In the genomic region with DNA sequence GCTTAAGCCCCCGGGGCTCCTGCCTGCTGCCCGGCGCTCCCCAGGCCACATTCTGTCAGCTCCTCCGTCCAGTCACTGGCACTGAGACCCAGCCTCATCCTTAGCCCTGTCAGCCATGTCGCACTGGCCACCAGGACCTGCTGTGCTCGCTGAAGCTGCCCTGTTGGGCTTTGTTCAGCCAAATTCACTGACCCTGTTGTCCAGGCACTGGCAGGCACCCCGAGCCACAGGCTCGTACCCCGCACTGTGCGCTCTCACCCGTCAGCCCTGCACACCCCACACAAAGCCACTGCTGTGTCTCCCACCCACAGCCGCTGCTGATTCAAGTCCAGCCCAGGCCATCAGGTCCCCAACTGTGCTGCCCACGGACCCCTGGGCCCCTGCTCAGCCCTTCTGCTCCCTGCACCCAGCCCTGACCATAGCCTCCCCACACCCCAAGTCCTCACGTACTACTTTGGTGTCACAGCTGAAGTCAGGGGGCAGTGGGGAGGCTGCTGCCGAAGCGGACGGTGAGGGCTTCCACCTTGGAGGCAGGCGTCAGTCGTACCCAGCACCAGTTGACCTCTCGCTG, we compare ENCODE assay signal across 16 cellular contexts.
A peak's percentile ranks its signal among the peaks of the same experiment; 100 is the strongest.
DNase-seq lines count a peak whose midpoint lies in the region; ATAC-seq, FAIRE-seq and TF ChIP-seq lines count a peak whose summit lies in the region.
"Had no signal": no experiment of that assay in that cellular context is flagged by ENCODE, and none has a peak within 500 bp of the region (broad histone marks: within the 10 kb centered on the region; RNA-seq: fewer than 3 reads in every experiment).

No MANE protein-coding gene starts in this region.

- H3K27ac ChIP-seq in RWPE1 (peak overlapping the region; percentile 93), H1 (ENCODE audit: low read depth, low read length) (peak overlapping the region; percentile 15; the same call in 1 of the 2 replicates)

- WGBS in H1 (ENCODE audit: extremely low coverage in 1 of 2, insufficient coverage in 1 of 2, insufficient read length in 1 of 2, insufficient replicate concordance in 2 of 2, low coverage in 1 of 2, low lambda C conversion rate in 2 of 2, missing lambda C conversion rate in 1 of 2), 2 experiments, result 90% methylated on average over 20 of the region's 20 CpGs; no CpG with 5 or more reads in 1 of the 2 experiments

- H3K27ac Mint-ChIP-seq in activated CD8-positive, alpha-beta memory T cell treated with anti-CD3 and anti-CD28 coated beads, Interleukin-2, amount 10 ng/mL, durations not matched to agents 7 days and 5 days, result peak overlapping the region; percentile 99

- H2AFZ ChIP-seq in H1 (ENCODE audit: low read length), result no peak overlapping the region

- H3K79me1 ChIP-seq in H1 (ENCODE audit: low read depth, low read length), result no peaks in the 10 kb centered on the region; the same call in none of the 2 replicates

- CTCF ChIA-PET in activated CD8-positive, alpha-beta memory T cell treated with anti-CD3 and anti-CD28 coated beads, Interleukin-2, amount 10 ng/mL, durations not matched to agents 7 days and 5 days (lab: Charles Lee), result interaction anchor here (0.5 to 2.3 kb wide), 7 partner anchors 8 to 85 kb away, joined by 3 to 10 read pairs (median 5); no protein-coding TSS in a partner anchor
- CTCF ChIA-PET in RWPE1 (lab: Yijun Ruan, JAX), result no interaction called here
- CTCF ChIA-PET in H1 (lab: Charles Lee; ENCODE audit: partially characterized antibody), result interaction anchor here (0.7 to 3.2 kb wide), 14 partner anchors 13 to 367 kb away, joined by 3 to 18 read pairs (median 4); no protein-coding TSS in a partner anchor
- CTCF ChIA-PET in HEK293T (lab: Yijun Ruan, JAX), result no interaction called here

- H2BK12ac ChIP-seq in H1 (ENCODE audit: low read depth, low read length), result peak overlapping the region; percentile 97; the same call in 1 of the 2 replicates

- no peak for TF ChIP-seq EP300 in H1 (IDR thresholded peaks at IDR 0.05; ENCODE audit: borderline replicate concordance in 1 of 2, low read depth in 2 of 2, low read length in 2 of 2)

- peaks cover 8% of the 10 kb centered on the region for H3K9me3 Mint-ChIP-seq in activated CD8-positive, alpha-beta memory T cell treated with anti-CD3 and anti-CD28 coated beads, Interleukin-2, amount 10 ng/mL, durations not matched to agents 7 days and 5 days (ENCODE audit: low read depth)
- H3K9me3 Mint-ChIP-seq: nephron had no signal

- H3K4ac ChIP-seq in H1 (replicated peaks; ENCODE audit: insufficient read length, low read depth, low read length), result peak overlapping the region; percentile 92

- no peak for TF ChIP-seq POLR2A in H1 (IDR thresholded peaks at IDR 0.05; ENCODE audit: control extremely low read depth in 1 of 2, low read depth in 2 of 2, low read length in 2 of 2)

- H3K4me1 Mint-ChIP-seq in activated CD8-positive, alpha-beta memory T cell treated with anti-CD3 and anti-CD28 coated beads, Interleukin-2, amount 10 ng/mL, durations not matched to agents 7 days and 5 days, result peaks cover 96% of the 10 kb centered on the region

- no peak overlapping the region for H3K9ac ChIP-seq in H1 (replicated peaks in 1 of 4; ENCODE audit: extremely low read depth in 1 of 4, low read depth in 3 of 4, low read length in 3 of 4)

- no peak overlapping the region for H3K23ac ChIP-seq in H1 (ENCODE audit: insufficient read length)

- no peak overlapping the region for H3K56ac ChIP-seq in H1 (replicated peaks; ENCODE audit: insufficient read length, low read depth, low read length)

- no peaks in the 10 kb centered on the region; a peak in 1 of 8 replicates for H3K36me3 ChIP-seq in H1 (ENCODE audit: control insufficient read depth in 2 of 4, insufficient read depth in 4 of 4, low read length in 3 of 4)

- no peaks in the 10 kb centered on the region for H3K27me3 Mint-ChIP-seq in activated CD8-positive, alpha-beta memory T cell treated with anti-CD3 and anti-CD28 coated beads, Interleukin-2, amount 10 ng/mL, durations not matched to agents 7 days and 5 days

- ATAC-seq in activated CD8-positive, alpha-beta memory T cell treated with anti-CD3 and anti-CD28 coated beads, Interleukin-2, amount 10 ng/mL, durations not matched to agents 7 days and 5 days, result no peak
- ATAC-seq in sciatic nerve, result peak; percentile 33

- peak overlapping the region; percentile 93 for H3K18ac ChIP-seq in H1 (ENCODE audit: extremely low read depth, low read length)

- peaks cover 85% of the 10 kb centered on the region for H3K36me3 Mint-ChIP-seq in activated CD8-positive, alpha-beta memory T cell treated with anti-CD3 and anti-CD28 coated beads, Interleukin-2, amount 10 ng/mL, durations not matched to agents 7 days and 5 days

- H4K8ac ChIP-seq in H1 (ENCODE audit: extremely low read depth, insufficient read depth, low read length), result no peak overlapping the region

- H2BK120ac ChIP-seq in H1 (replicated peaks; ENCODE audit: low read depth, low read length), result peak overlapping the region; percentile 90

- POLR2A ChIA-PET in RWPE1 (lab: Yijun Ruan, JAX; ENCODE audit: low non-redundant PET), result no interaction called here
- POLR2A ChIA-PET in H1 (lab: Charles Lee; ENCODE audit: partially characterized antibody), result interaction anchor here (0.7 to 1.8 kb wide), 6 partner anchors 8 to 33 kb away, joined by 3 to 5 read pairs (median 4); no protein-coding TSS in a partner anchor
- POLR2A ChIA-PET in HEK293T (lab: Yijun Ruan, JAX), result no interaction called here

- H3K4me3 Mint-ChIP-seq in activated CD8-positive, alpha-beta memory T cell treated with anti-CD3 and anti-CD28 coated beads, Interleukin-2, amount 10 ng/mL, durations not matched to agents 7 days and 5 days, result peak overlapping the region; percentile 24
- H3K4me3 Mint-ChIP-seq: nephron had no signal

- peak overlapping the region; percentile 83 for H4K5ac ChIP-seq in H1 (ENCODE audit: insufficient read length, low read depth, low read length)

- H3K79me2 ChIP-seq in H1 (ENCODE audit: control insufficient read depth in 1 of 2, insufficient read depth in 2 of 2, low read length in 2 of 2), result no peaks in the 10 kb centered on the region

- intact Hi-C loops in sciatic nerve (cut with DNase I), result no loop called here

- no peaks in the 10 kb centered on the region for H3K9me3 ChIP-seq in H1 (ENCODE audit: insufficient read depth in 2 of 2, low read depth in 1 of 2, low read length in 1 of 2)
- H3K9me3 ChIP-seq: Caco-2, SJSA1 had no signal

- peak overlapping the region; percentile 82; the same call in 1 of the 2 replicates for H2AK5ac ChIP-seq in H1 (ENCODE audit: low read depth, low read length)

- TF ChIP-seq RAD21 in H1 (IDR thresholded peaks at IDR 0.05 in 1 of 2, conservative IDR thresholded peaks at IDR 0.05 in 1 of 2; ENCODE audit: low read depth in 2 of 2, low read length in 2 of 2), result no peak

- H3K4me1 ChIP-seq in H1 (replicated peaks in 1 of 4; ENCODE audit: control insufficient read depth in 3 of 4, insufficient read depth in 4 of 4, low read length in 3 of 4), result peaks cover 4 to 24% (median 13%) of the 10 kb centered on the region in 4 experiments

- peak overlapping the region; percentile 97 for H2BK20ac ChIP-seq in H1 (ENCODE audit: low read length)

- peak overlapping the region; percentile 97; the same call in 1 of the 2 replicates for H2BK15ac ChIP-seq in H1 (ENCODE audit: low read length)

- peak overlapping the region in 1 of 2 experiments; percentile 35; a peak in 3 of 4 replicates for H3K4me2 ChIP-seq in H1 (ENCODE audit: insufficient read depth in 1 of 2, low read depth in 2 of 2, low read length in 2 of 2)

- peak overlapping the region; percentile 99 for H3K14ac ChIP-seq in H1 (ENCODE audit: insufficient read length)

- TF ChIP-seq CTCF in RWPE1 (conservative IDR thresholded peaks at IDR 0.05; ENCODE audit: low read depth) (no peak), H1 (IDR thresholded peaks at IDR 0.05; ENCODE audit: control extremely low read depth in 1 of 3, insufficient read depth in 1 of 3, low read depth in 1 of 3, low read length in 3 of 3) (no peak)

- H3K4me3 ChIP-seq in H1 (ENCODE audit: extremely low read depth in 1 of 4, insufficient read depth in 2 of 4, low read depth in 3 of 4, low read length in 4 of 4), result peak overlapping the region in 1 of 4 experiments; percentile 15; a peak in 3 of 8 replicates
- H3K4me3 ChIP-seq: SJSA1 had no signal

- no peaks in the 10 kb centered on the region for H3K23me2 ChIP-seq in H1 (ENCODE audit: low read depth, low read length)

- DNase-seq in activated CD8-positive, alpha-beta memory T cell treated with anti-CD3 and anti-CD28 coated beads, Interleukin-2, amount 10 ng/mL, durations not matched to agents 7 days and 5 days, result no peak
- DNase-seq in activated CD8-positive, alpha-beta memory T cell treated with anti-CD3 and anti-CD28 coated beads for 24 hours, result no peak
- no peak for DNase-seq in RWPE1 (ENCODE audit: low spot score)
- DNase-seq in H1 (ENCODE audit: low read depth in 1 of 2, low spot score in 2 of 2), result no peak
- DNase-seq in sciatic nerve (ENCODE audit: low spot score), result no peak
- no peak for DNase-seq in NCI-H526 treated with DMSO at 0.1 percent for 48 hours (lab: John Stamatoyannopoulos, UW)
- DNase-seq in DMS 273 treated with DMSO at 0.1 percent for 48 hours (lab: John Stamatoyannopoulos, UW), result no peak
- DNase-seq in HEK293T (ENCODE audit: extremely low spot score), result no peak
- DNase-seq: Caco-2; GF-D8; NCI-H2227 treated with DMSO at 0.1 percent for 48 hours; stimulated activated CD4-positive, alpha-beta T cell treated with anti-CD3 and anti-CD28 coated beads, Interleukin-4, amount 100 ng/mL, for 4 hours had no signal

- H3K27me3 ChIP-seq in H1 (replicated peaks in 1 of 4; ENCODE audit: control insufficient read depth in 3 of 4, extremely low read depth in 1 of 4, insufficient read depth in 3 of 4, low read length in 3 of 4), result no peaks in the 10 kb centered on the region
- H3K27me3 ChIP-seq: SJSA1 had no signal

- FAIRE-seq in H1 (lab: Jason Lieb, UNC), result no peak
- FAIRE-seq: colon, GM18507 had no signal

- peak overlapping the region; percentile 94 for H4K91ac ChIP-seq in H1 (replicated peaks; ENCODE audit: insufficient read length, low read length)

- peak overlapping the region; percentile 81; the same call in 1 of the 2 replicates for H2BK5ac ChIP-seq in H1 (ENCODE audit: low read depth, low read length)

- peaks cover 0 to 2% of the 10 kb centered on the region in 2 experiments for H4K20me1 ChIP-seq in H1 (replicated peaks in 1 of 2; ENCODE audit: control insufficient read depth in 1 of 2, insufficient read depth in 2 of 2, low read length in 2 of 2)

TF ChIP-seq in H1, 55 proteins besides CTCF, POLR2A, EP300 and RAD21 (continues in another document):
- TF ChIP-seq TCF12 (IDR thresholded peaks at IDR 0.05; ENCODE audit: low read depth, low read length), result no peak
- no peak for TF ChIP-seq MAFK (IDR thresholded peaks at IDR 0.05; ENCODE audit: low read depth, low read length)
- TF ChIP-seq SP1 (IDR thresholded peaks at IDR 0.05; ENCODE audit: low read depth, low read length), result no peak
- no peak for TF ChIP-seq ASH2L (IDR thresholded peaks at IDR 0.05; ENCODE audit: low read length)
- TF ChIP-seq BACH1 (IDR thresholded peaks at IDR 0.05; ENCODE audit: low read length), result no peak

TF ChIP-seq in HEK293T, 16 proteins besides CTCF, POLR2A, EP300 and RAD21 (continues in another document):
- TF ChIP-seq L3MBTL2 (conservative IDR thresholded peaks at IDR 0.05) (no peak), FOXM1 (IDR thresholded peaks at IDR 0.05; ENCODE audit: borderline replicate concordance) (no peak), LEF1 (IDR thresholded peaks at IDR 0.05; ENCODE audit: borderline replicate concordance) (no peak), FOXA1 (IDR thresholded peaks at IDR 0.05) (no peak), NFRKB (IDR thresholded peaks at IDR 0.05) (no peak)

Comparison
In these comparisons a context has a peak if more than half of its experiments do, and no peak if none do; other contexts are left out.
1. CTCF ChIA-PET loops: an anchor here in activated CD8-positive, alpha-beta memory T cell treated with anti-CD3 and anti-CD28 coated beads, Interleukin-2, amount 10 ng/mL, durations not matched to agents 7 days and 5 days (0.5 to 2.3 kb wide) and H1 (0.7 to 3.2 kb wide); none called in RWPE1 and HEK293T.